9 cellular contexts compared by ENCODE assay signal in genomic region chr1:31843506-31843905, GRCh38. TPM values are rescaled to one million over a fixed set of nuclear protein-coding genes. Genes with fewer than 3 reads are reported as not detected.
A peak's percentile ranks its signal among the peaks of the same experiment; 100 is the strongest.
DNase-seq lines count a peak whose midpoint lies in the region; ATAC-seq and TF ChIP-seq lines count a peak whose summit lies in the region.
"Had no signal": no experiment of that assay in that cellular context is flagged by ENCODE, and none has a peak within 500 bp of the region (broad histone marks: within the 10 kb centered on the region; RNA-seq: fewer than 3 reads in every experiment).

No MANE protein-coding gene starts in this region.

- no peak overlapping the region for H3K4me3 ChIP-seq in smooth muscle cell

- no peaks in the 10 kb centered on the region for H3K79me2 ChIP-seq in smooth muscle cell (ENCODE audit: low read depth)

- DNase-seq in left cardiac atrium (no peak), Right ventricle myocardium superior (no peak), SW 1271 (lab: John Stamatoyannopoulos, UW) (peak; percentile 40 to 46), foreskin keratinocyte (peak; percentile 44 to 70), smooth muscle cell (lab: John Stamatoyannopoulos, UW; ENCODE audit: unreplicated experiment) (no peak)
- DNase-seq in stimulated activated CD4-positive, alpha-beta T cell treated with anti-CD3 and anti-CD28 coated beads, Interleukin-1b, Interleukin-23, amount 100 ng/mL, for 48 hours: no peak
- DNase-seq: effector CD4-positive, alpha-beta T cell had no signal

- intact Hi-C loops in left cardiac atrium (cut with DNase I): no loop called here
- intact Hi-C loops in Right ventricle myocardium superior (cut with DNase I): no loop called here

- H3K27me3 ChIP-seq in foreskin keratinocyte: peaks cover 8% of the 10 kb centered on the region
- no peaks in the 10 kb centered on the region for H3K27me3 ChIP-seq in smooth muscle cell (ENCODE audit: low read depth)

- H3K4me1 ChIP-seq in foreskin keratinocyte (no peaks in the 10 kb centered on the region), smooth muscle cell (ENCODE audit: low read depth) (no peaks in the 10 kb centered on the region)

- ATAC-seq in left cardiac atrium (peak; percentile 75 to 80), Right ventricle myocardium superior (ENCODE audit: poor library complexity) (no peak), foreskin keratinocyte (peak; percentile 53), HG03460 (IDR thresholded peaks at IDR 0.05; ENCODE audit: unreplicated experiment) (no peak), GM21381 (IDR thresholded peaks at IDR 0.05; ENCODE audit: unreplicated experiment) (no peak)

- H3K9ac ChIP-seq in smooth muscle cell (ENCODE audit: low read depth): no peak overlapping the region

- H3K27ac ChIP-seq in foreskin keratinocyte: no peak overlapping the region
- H3K27ac ChIP-seq in smooth muscle cell (ENCODE audit: low read depth): no peak overlapping the region

- H3F3A ChIP-seq in smooth muscle cell (ENCODE audit: low read depth): no peaks in the 10 kb centered on the region

- no peaks in the 10 kb centered on the region for H3K9me3 ChIP-seq in smooth muscle cell (replicated peaks; ENCODE audit: low read depth)

- no peaks in the 10 kb centered on the region for H3K36me3 ChIP-seq in smooth muscle cell (ENCODE audit: low read depth)

- no peak overlapping the region for H2AFZ ChIP-seq in smooth muscle cell (ENCODE audit: low read depth)

- no peak overlapping the region for H3K4me2 ChIP-seq in smooth muscle cell

- no peaks in the 10 kb centered on the region for H4K20me1 ChIP-seq in smooth muscle cell (ENCODE audit: low read depth)

- 72% methylated on average over 2 of the region's 2 CpGs for WGBS in smooth muscle cell (ENCODE audit: low lambda C conversion rate)

- TF ChIP-seq CTCF in foreskin keratinocyte (conservative IDR thresholded peaks at IDR 0.05) (no peak), smooth muscle cell (IDR thresholded peaks at IDR 0.05; ENCODE audit: borderline replicate concordance, insufficient read depth, poor library complexity, severe bottlenecking) (no peak)

RNA-seq across cellular contexts. Expression of gene SPOCD1, which starts 27.7 kb away (rescaled TPM):
- total RNA-seq in left cardiac atrium (1 to 10 TPM in 1 of 2 donors, under 1 TPM in 1; 0.18 to 1.2 TPM), Right ventricle myocardium superior (not detected), foreskin keratinocyte (3.2 and 4.8 TPM in 2 replicates), smooth muscle cell (39.5 and 43.8 TPM in 2 replicates)
- polyA plus RNA-seq in foreskin keratinocyte (2.8 and 4.0 TPM in 2 replicates), smooth muscle cell (45.3 and 46.1 TPM in 2 replicates)

Comparison
In these comparisons a context has a peak if more than half of its experiments do, and no peak if none do; other contexts are left out.
1. ATAC-seq: peak in left cardiac atrium (2 of 2) and foreskin keratinocyte (single experiment); none in Right ventricle myocardium superior (single experiment), HG03460 (single experiment) and GM21381 (single experiment).
2. DNase-seq: peak in SW 1271 (2 of 2) and foreskin keratinocyte (2 of 2); none in left cardiac atrium (single experiment), Right ventricle myocardium superior (single experiment), smooth muscle cell (single experiment) and stimulated activated CD4-positive, alpha-beta T cell treated with anti-CD3 and anti-CD28 coated beads, Interleukin-1b, Interleukin-23, amount 100 ng/mL, for 48 hours (single experiment).